In genomic region chr3:24305795-24306467, GRCh38 we compare ENCODE assay signal across 12 cellular contexts.
DNase-seq lines count a peak whose midpoint lies in the region; ATAC-seq and TF ChIP-seq lines count a peak whose summit lies in the region.
"Had no signal": no experiment of that assay in that cellular context is flagged by ENCODE, and none has a peak within 500 bp of the region (broad histone marks: within the 10 kb centered on the region; RNA-seq: fewer than 3 reads in every experiment).

No MANE protein-coding gene starts in this region.

- H3K9ac ChIP-seq in endodermal cell (ENCODE audit: extremely low read depth, low read length, poor library complexity, severe bottlenecking), result no peak overlapping the region
- no peak overlapping the region for H3K9ac ChIP-seq in neuronal stem cell (ENCODE audit: low read depth, low read length, poor library complexity)

- ATAC-seq in HG02981 (IDR thresholded peaks at IDR 0.05; ENCODE audit: unreplicated experiment), result no peak
- ATAC-seq in right lobe of liver, result no peak
- ATAC-seq in GM21381 (IDR thresholded peaks at IDR 0.05; ENCODE audit: unreplicated experiment), result no peak

- H3K4me2 ChIP-seq in neuronal stem cell (ENCODE audit: insufficient read depth, low read length, poor library complexity, severe bottlenecking), result no peak overlapping the region

- intact Hi-C loops in right lobe of liver (cut with DNase I), result no loop called here

- H3K27ac Mint-ChIP-seq in endodermal cell, result no peak overlapping the region
- H3K27ac Mint-ChIP-seq: stimulated activated naive CD8-positive, alpha-beta T cell treated with anti-CD3 and anti-CD28 coated beads, Interleukin-15, Interleukin-2, amounts not matched to agents 100 ng/mL and 50 ng/mL, for 24 hours had no signal

- H3K36me3 ChIP-seq in endodermal cell (ENCODE audit: control insufficient read depth, insufficient read depth, low read length) (no peaks in the 10 kb centered on the region), neuronal stem cell (replicated peaks in 1 of 2; ENCODE audit: control insufficient read depth in 2 of 2, insufficient read depth in 2 of 2, low read length in 2 of 2) (no peaks in the 10 kb centered on the region), right lobe of liver (no peaks in the 10 kb centered on the region)

- no peak overlapping the region for H2BK15ac ChIP-seq in neuronal stem cell (ENCODE audit: low read length)

- H3K4me3 ChIP-seq in endodermal cell (ENCODE audit: low read length) (no peak overlapping the region), neuronal stem cell (ENCODE audit: low read length in 2 of 2) (no peak overlapping the region), right lobe of liver (no peak overlapping the region)

- no peaks in the 10 kb centered on the region for H3K9me3 Mint-ChIP-seq in endodermal cell
- H3K9me3 Mint-ChIP-seq: stimulated activated naive CD8-positive, alpha-beta T cell treated with anti-CD3 and anti-CD28 coated beads, Interleukin-15, Interleukin-2, amounts not matched to agents 100 ng/mL and 50 ng/mL, for 24 hours had no signal

- H2BK5ac ChIP-seq in neuronal stem cell (ENCODE audit: low read length), result no peak overlapping the region

- no peak overlapping the region for H4K8ac ChIP-seq in neuronal stem cell (ENCODE audit: low read depth, low read length)

- H3K36me3 Mint-ChIP-seq in endodermal cell (ENCODE audit: low read depth), result no peaks in the 10 kb centered on the region

- H2BK12ac ChIP-seq in neuronal stem cell (ENCODE audit: low read length), result no peak overlapping the region

- H3K18ac ChIP-seq in neuronal stem cell (ENCODE audit: low read length), result no peak overlapping the region

- H3K9me3 ChIP-seq in endodermal cell (ENCODE audit: control insufficient read depth, low read length), result no peaks in the 10 kb centered on the region
- no peaks in the 10 kb centered on the region for H3K9me3 ChIP-seq in neuronal stem cell (replicated peaks in 1 of 2; ENCODE audit: control insufficient read depth in 2 of 2, insufficient read depth in 1 of 2, low read depth in 1 of 2, low read length in 2 of 2)
- no peaks in the 10 kb centered on the region for H3K9me3 ChIP-seq in right lobe of liver

- no peak overlapping the region for H3K4me3 Mint-ChIP-seq in endodermal cell
- H3K4me3 Mint-ChIP-seq: stimulated activated naive CD8-positive, alpha-beta T cell treated with anti-CD3 and anti-CD28 coated beads, Interleukin-15, Interleukin-2, amounts not matched to agents 100 ng/mL and 50 ng/mL, for 24 hours had no signal

- H3K4me1 ChIP-seq in endodermal cell (ENCODE audit: control insufficient read depth, insufficient read depth, low read length) (no peaks in the 10 kb centered on the region), neuronal stem cell (ENCODE audit: control insufficient read depth in 2 of 2, insufficient read depth in 1 of 2, low read depth in 1 of 2, low read length in 2 of 2) (no peaks in the 10 kb centered on the region), right lobe of liver (peaks cover 0 to 7% (median 0%) of the 10 kb centered on the region in 4 donors)

- no peak overlapping the region for H3K23ac ChIP-seq in neuronal stem cell (ENCODE audit: low read depth, low read length, poor library complexity)

- TF ChIP-seq CTCF in endodermal cell (conservative IDR thresholded peaks at IDR 0.05) (no peak), right lobe of liver (IDR thresholded peaks at IDR 0.05) (no peak)

- H3K79me1 ChIP-seq in neuronal stem cell (ENCODE audit: low read depth, low read length), result no peaks in the 10 kb centered on the region

- TF ChIP-seq POLR2A in right lobe of liver (IDR thresholded peaks at IDR 0.05), result no peak

- H3K27me3 ChIP-seq in endodermal cell (ENCODE audit: control insufficient read depth, insufficient read depth, low read length, poor library complexity, severe bottlenecking) (peaks cover 24% of the 10 kb centered on the region), neuronal stem cell (ENCODE audit: control insufficient read depth in 3 of 3, insufficient read depth in 3 of 3, low read depth in 1 of 3, low read length in 3 of 3) (no peaks in the 10 kb centered on the region), right lobe of liver (no peaks in the 10 kb centered on the region)

- no peak overlapping the region for H3K27ac ChIP-seq in endodermal cell (ENCODE audit: low read depth, low read length)
- no peak overlapping the region for H3K27ac ChIP-seq in neuronal stem cell (replicated peaks; ENCODE audit: low read length)
- no peak overlapping the region for H3K27ac ChIP-seq in right lobe of liver

- no peak overlapping the region for H2AFZ ChIP-seq in neuronal stem cell (ENCODE audit: low read length)

- no peak overlapping the region for H3K4ac ChIP-seq in neuronal stem cell (ENCODE audit: low read length)

- H3K27me3 Mint-ChIP-seq in endodermal cell (ENCODE audit: insufficient read depth), result peaks cover 24% of the 10 kb centered on the region
- H3K27me3 Mint-ChIP-seq: stimulated activated naive CD8-positive, alpha-beta T cell treated with anti-CD3 and anti-CD28 coated beads, Interleukin-15, Interleukin-2, amounts not matched to agents 100 ng/mL and 50 ng/mL, for 24 hours had no signal

- no peak overlapping the region for H2BK120ac ChIP-seq in neuronal stem cell (ENCODE audit: low read depth, low read length)

- H2AK5ac ChIP-seq in neuronal stem cell (ENCODE audit: low read depth, low read length), result no peak overlapping the region

- DNase-seq in ELF-1 (ENCODE audit: low read depth, low spot score) (peak; percentile 30), NCI-H446 treated with DMSO at 0.1 percent for 48 hours (lab: John Stamatoyannopoulos, UW) (peak; percentile 1), endodermal cell (peak; percentile 75), neuronal stem cell (ENCODE audit: low spot score) (peak; percentile 15), DMS114 treated with DMSO at 0.1 percent for 48 hours (lab: John Stamatoyannopoulos, UW; ENCODE audit: unreplicated experiment) (no peak), right lobe of liver (no peak)
- DNase-seq: activated CD4-positive, alpha-beta T cell treated with anti-CD3 and anti-CD28 coated beads for 4 hours; NCI-H1417 treated with DMSO at 0.1 percent for 48 hours; T-helper 1 cell had no signal

- no peak overlapping the region for H3K14ac ChIP-seq in neuronal stem cell (ENCODE audit: low read length)

- no peak overlapping the region for H4K91ac ChIP-seq in neuronal stem cell (ENCODE audit: low read depth, low read length, poor library complexity)

- peaks cover 10% of the 10 kb centered on the region for H3K4me1 Mint-ChIP-seq in endodermal cell

- 43 to 59% methylated on average over 2 to 4 of the region's 4 CpGs for WGBS in endodermal cell (ENCODE audit: insufficient coverage in 1 of 2, insufficient read length in 1 of 2), 2 experiments
- no CpG with 5 or more reads among the region's 4 CpGs for WGBS in neuronal stem cell (ENCODE audit: extremely low coverage in 2 of 2, insufficient read length in 2 of 2, insufficient replicate concordance in 1 of 2), 2 donors
- 50% methylated on average over 4 of the region's 4 CpGs for WGBS in right lobe of liver (ENCODE audit: insufficient coverage, low coverage, low lambda C conversion rate, missing lambda C conversion rate)

Comparison
In these comparisons a context has a peak if more than half of its experiments do, and no peak if none do; other contexts are left out.
1. DNase-seq: peak in ELF-1 (single experiment), NCI-H446 treated with DMSO at 0.1 percent for 48 hours (single experiment), endodermal cell (single experiment) and neuronal stem cell (single experiment); none in DMS114 treated with DMSO at 0.1 percent for 48 hours (single experiment) and right lobe of liver (0 of 3).